33 cellular contexts compared by ENCODE assay signal in genomic region chr5:44360919-44361625, GRCh38. TPM values are rescaled to one million over a fixed set of nuclear protein-coding genes. Genes with fewer than 3 reads are reported as not detected.
"Had no signal": no experiment of that assay in that cellular context is flagged by ENCODE, and none has a peak within 500 bp of the region (broad histone marks: within the 10 kb centered on the region; RNA-seq: fewer than 3 reads in every experiment).

No MANE protein-coding gene starts in this region.

- H3K4me3 Mint-ChIP-seq: activated CD4-positive, alpha-beta T cell treated with anti-CD3 and anti-CD28 coated beads, Interleukin-2, amount 10 ng/mL, durations not matched to agents 24 days and 14 days; activated CD8-positive, alpha-beta T cell treated with anti-CD3 and anti-CD28 coated beads for 36 hours; activated T-cell treated with anti-CD3 and anti-CD28 coated beads, Interleukin-2, amount 50 U/mL, for 24 hours had no signal

- H3K9me3 ChIP-seq: adrenal gland, MG63 had no signal

- H3K27me3 ChIP-seq: adrenal gland, MG63 had no signal

- H3K27ac Mint-ChIP-seq: activated CD4-positive, alpha-beta T cell treated with anti-CD3 and anti-CD28 coated beads, Interleukin-2, amount 10 ng/mL, durations not matched to agents 24 days and 14 days; activated CD8-positive, alpha-beta T cell treated with anti-CD3 and anti-CD28 coated beads for 36 hours; activated naive CD4-positive, alpha-beta T cell treated with anti-CD3 and anti-CD28 coated beads, Interleukin-2, amount 50 U/mL, for 72 hours; activated T-cell treated with anti-CD3 and anti-CD28 coated beads, Interleukin-2, amount 50 U/mL, for 24 hours; activated T-helper 2 cell treated with anti-CD3 and anti-CD28 coated beads, Interferon-gamma antibody, Interleukin-2, Interleukin-4, amounts not matched to agents 10 μg/mL and 5 μg/mL and 100 μg/mL, durations not matched to agents 14 hours and 24 hours and 36 hours had no signal

- H3K36me3 Mint-ChIP-seq: activated naive CD4-positive, alpha-beta T cell treated with anti-CD3 and anti-CD28 coated beads, Interleukin-2, amount 50 U/mL, for 72 hours had no signal

- H3K36me3 ChIP-seq: adrenal gland, MG63, WERI-Rb-1 had no signal

- DNase-seq: activated CD4-positive, alpha-beta T cell treated with anti-CD3 and anti-CD28 coated beads for 1 hour; activated CD4-positive, alpha-beta T cell treated with anti-CD3 and anti-CD28 coated beads, Interleukin-2, amount 10 ng/mL, durations not matched to agents 24 days and 14 days; activated CD4-positive, alpha-beta T cell treated with anti-CD3 and anti-CD28 coated beads, Interleukin-2, amount 50 U/mL, for 4 hours; activated CD4-positive, CD25-positive, alpha-beta regulatory T cell; activated CD8-positive, alpha-beta T cell treated with anti-CD3 and anti-CD28 coated beads for 36 hours; activated gamma-delta T cell; activated naive CD4-positive, alpha-beta T cell treated with Interleukin-2 at 50 U/mL for 16 hours; activated T-cell treated with anti-CD3 and anti-CD28 coated beads, Interleukin-2, amount 50 U/mL, for 24 hours; adrenal gland; anterior cingulate cortex; caudate nucleus; cerebellar nuclear complex; Kasumi-1; KG1; MG63; NCI-H1048; NCI-H1105 treated with DMSO at 0.1 percent for 48 hours; NCI-H1436; NCI-H1694; NCI-H1930; NCI-H2081 treated with DMSO at 0.1 percent for 48 hours; NCI-H345; NCI-H524 treated with DMSO at 0.1 percent for 48 hours; T1000; WERI-Rb-1 had no signal

- ATAC-seq: activated CD8-positive, alpha-beta T cell treated with anti-CD3 and anti-CD28 coated beads for 36 hours; activated naive CD4-positive, alpha-beta T cell treated with anti-CD3 and anti-CD28 coated beads, Interleukin-2, amount 50 U/mL, for 72 hours; Panc1 had no signal

- H3K27me3 Mint-ChIP-seq: activated CD4-positive, alpha-beta T cell treated with anti-CD3 and anti-CD28 coated beads, Interleukin-2, amount 10 ng/mL, durations not matched to agents 24 days and 14 days; activated CD8-positive, alpha-beta T cell treated with anti-CD3 and anti-CD28 coated beads for 36 hours; activated T-cell treated with anti-CD3 and anti-CD28 coated beads, Interleukin-2, amount 50 U/mL, for 24 hours had no signal

- H3K4me3 ChIP-seq: adrenal gland, MG63 had no signal

- H3K27ac ChIP-seq: adrenal gland, WERI-Rb-1 had no signal

- H3K9me3 Mint-ChIP-seq: activated CD4-positive, alpha-beta T cell treated with anti-CD3 and anti-CD28 coated beads, Interleukin-2, amount 10 ng/mL, durations not matched to agents 24 days and 14 days; activated T-helper 2 cell treated with anti-CD3 and anti-CD28 coated beads, Interferon-gamma antibody, Interleukin-2, Interleukin-4, amounts not matched to agents 10 μg/mL and 5 μg/mL and 100 μg/mL, durations not matched to agents 14 hours and 24 hours and 36 hours had no signal

- H3K4me1 Mint-ChIP-seq: activated CD4-positive, alpha-beta T cell treated with anti-CD3 and anti-CD28 coated beads, Interleukin-2, amount 10 ng/mL, durations not matched to agents 24 days and 14 days had no signal

- H3K4me1 ChIP-seq: adrenal gland had no signal

RNA-seq across cellular contexts. Expression of gene FGF10, which starts 28.1 kb away (rescaled TPM):
- total RNA-seq: activated CD4-positive, alpha-beta T cell treated with anti-CD3 and anti-CD28 coated beads, Interleukin-2, amount 10 ng/mL, durations not matched to agents 24 days and 14 days; activated CD8-positive, alpha-beta memory T cell treated with anti-CD3 and anti-CD28 coated beads for 36 hours; activated CD8-positive, alpha-beta T cell treated with anti-CD3 and anti-CD28 coated beads for 36 hours; activated naive CD4-positive, alpha-beta T cell treated with anti-CD3 and anti-CD28 coated beads, Interleukin-2, amount 50 U/mL, for 72 hours; activated T-helper 2 cell treated with anti-CD3 and anti-CD28 coated beads, Interferon-gamma antibody, Interleukin-2, Interleukin-4, amounts not matched to agents 10 μg/mL and 5 μg/mL and 100 μg/mL, durations not matched to agents 14 hours and 24 hours and 36 hours; NCI-H460; RPMI7951; T-helper 1 cell treated with Interleukin-12 subunit alpha and Interleukin-12 subunit beta and Interleukin-4 antibody, amounts not matched to agents 30 ng/mL and 1 ng/mL, for 36 hours; T-helper 2 cell treated with Interferon-gamma antibody and Interleukin-4, amounts not matched to agents 100 ng/mL and 5 ng/mL, for 36 hours had no signal
